In genomic region chr3:184656991-184657669, GRCh38 we compare ENCODE assay signal across 9 cellular contexts. TPM values are rescaled to one million over a fixed set of nuclear protein-coding genes. Genes with fewer than 3 reads are reported as not detected.
A peak's percentile ranks its signal among the peaks of the same experiment; 100 is the strongest.
DNase-seq lines count a peak whose midpoint lies in the region; ATAC-seq and TF ChIP-seq lines count a peak whose summit lies in the region.
"Had no signal": no experiment of that assay in that cellular context is flagged by ENCODE, and none has a peak within 500 bp of the region (broad histone marks: within the 10 kb centered on the region; RNA-seq: fewer than 3 reads in every experiment).

No MANE protein-coding gene starts in this region.

- H3K9me3 ChIP-seq in skeletal muscle tissue (ENCODE audit: control insufficient read depth in 3 of 3, low read length in 3 of 3): no peaks in the 10 kb centered on the region

- no peaks in the 10 kb centered on the region for H3K27me3 ChIP-seq in skeletal muscle tissue (ENCODE audit: control insufficient read depth in 3 of 3, insufficient read depth in 3 of 3, low read length in 3 of 3)

- H3K9me3 Mint-ChIP-seq in activated T-cell treated with anti-CD3 and anti-CD28 coated beads, Interleukin-2, amount 50 U/mL, for 24 hours: no peaks in the 10 kb centered on the region
- H3K9me3 Mint-ChIP-seq in activated B cell treated with CpG ODN at 0.5 μM for 24 hours: peaks cover 2% of the 10 kb centered on the region
- H3K9me3 Mint-ChIP-seq: natural killer cell treated with Interleukin-12 subunit alpha and Interleukin-12 subunit beta and Interleukin-15 and Interleukin-18, amount 100 ng/mL, for 72 hours had no signal

- H3K4me3 ChIP-seq in skeletal muscle tissue (ENCODE audit: low read length in 3 of 3): no peak overlapping the region

- peak; percentile 76 for ATAC-seq in HG03045 (IDR thresholded peaks at IDR 0.05; ENCODE audit: unreplicated experiment)
- peak; percentile 64 for ATAC-seq in activated B cell treated with CpG ODN at 0.5 μM for 24 hours (ENCODE audit: low read depth)

- H3K36me3 ChIP-seq in skeletal muscle tissue (ENCODE audit: control insufficient read depth in 3 of 3, insufficient read depth in 3 of 3, low read length in 3 of 3): no peaks in the 10 kb centered on the region

- TF ChIP-seq CTCF in activated B cell treated with CpG ODN at 0.5 μM for 24 hours (IDR thresholded peaks at IDR 0.05): no peak

- H3K36me3 Mint-ChIP-seq in activated T-cell treated with anti-CD3 and anti-CD28 coated beads, Interleukin-2, amount 50 U/mL, for 24 hours (ENCODE audit: low read depth): no peaks in the 10 kb centered on the region
- no peaks in the 10 kb centered on the region for H3K36me3 Mint-ChIP-seq in activated B cell treated with CpG ODN at 0.5 μM for 24 hours (ENCODE audit: low read depth)
- H3K36me3 Mint-ChIP-seq: natural killer cell treated with Interleukin-12 subunit alpha and Interleukin-12 subunit beta and Interleukin-15 and Interleukin-18, amount 100 ng/mL, for 72 hours had no signal

- intact Hi-C loops in activated B cell treated with CpG ODN at 0.5 μM for 24 hours (cut with micrococcal nuclease): no loop called here

- H3K4me1 ChIP-seq in skeletal muscle tissue (ENCODE audit: control insufficient read depth in 3 of 3, insufficient read depth in 3 of 3, low read length in 3 of 3): peaks cover 10 to 22% (median 16%) of the 10 kb centered on the region in 3 donors

- H3K4me3 Mint-ChIP-seq in activated T-cell treated with anti-CD3 and anti-CD28 coated beads, Interleukin-2, amount 50 U/mL, for 24 hours: no peak overlapping the region
- no peak overlapping the region for H3K4me3 Mint-ChIP-seq in activated B cell treated with CpG ODN at 0.5 μM for 24 hours
- H3K4me3 Mint-ChIP-seq: natural killer cell treated with Interleukin-12 subunit alpha and Interleukin-12 subunit beta and Interleukin-15 and Interleukin-18, amount 100 ng/mL, for 72 hours had no signal

- peak overlapping the region; percentile 69 for H3K27ac ChIP-seq in skeletal muscle tissue (ENCODE audit: low read depth, low read length)

- H3K27me3 Mint-ChIP-seq in activated T-cell treated with anti-CD3 and anti-CD28 coated beads, Interleukin-2, amount 50 U/mL, for 24 hours: no peaks in the 10 kb centered on the region
- no peaks in the 10 kb centered on the region for H3K27me3 Mint-ChIP-seq in activated B cell treated with CpG ODN at 0.5 μM for 24 hours

- CTCF ChIA-PET in activated B cell treated with CpG ODN at 0.5 μM for 24 hours (lab: Charles Lee): no interaction called here

- H3K27ac Mint-ChIP-seq in activated T-cell treated with anti-CD3 and anti-CD28 coated beads, Interleukin-2, amount 50 U/mL, for 24 hours: peak overlapping the region; percentile 35
- no peak overlapping the region for H3K27ac Mint-ChIP-seq in activated B cell treated with CpG ODN at 0.5 μM for 24 hours
- H3K27ac Mint-ChIP-seq: natural killer cell treated with Interleukin-12 subunit alpha and Interleukin-12 subunit beta and Interleukin-15 and Interleukin-18, amount 100 ng/mL, for 72 hours had no signal

- H3K4me1 Mint-ChIP-seq in activated T-cell treated with anti-CD3 and anti-CD28 coated beads, Interleukin-2, amount 50 U/mL, for 24 hours (ENCODE audit: low read depth): peaks cover 13% of the 10 kb centered on the region
- H3K4me1 Mint-ChIP-seq in activated B cell treated with CpG ODN at 0.5 μM for 24 hours: peaks cover 7% of the 10 kb centered on the region

- no peak overlapping the region for H3K9ac ChIP-seq in skeletal muscle tissue (ENCODE audit: low read depth in 1 of 3, low read length in 3 of 3)

- POLR2A ChIA-PET in activated B cell treated with CpG ODN at 0.5 μM for 24 hours (lab: Charles Lee): no interaction called here

- peak; percentile 35 for DNase-seq in activated T-cell treated with anti-CD3 and anti-CD28 coated beads, Interleukin-2, amount 50 U/mL, for 24 hours
- no peak for DNase-seq in activated T-cell treated with anti-CD3 and anti-CD28 coated beads, Interleukin-2, amount 50 U/mL, for 1 hour
- DNase-seq in activated B cell treated with CpG ODN at 0.5 μM for 24 hours: no peak
- DNase-seq in NCI-H128 (lab: John Stamatoyannopoulos, UW; ENCODE audit: unreplicated experiment): no peak
- no peak for DNase-seq in OCI-M2 (lab: John Stamatoyannopoulos, UW; ENCODE audit: unreplicated experiment)
- no peak for DNase-seq in activated CD8-positive, alpha-beta memory T cell treated with anti-CD3 and anti-CD28 coated beads for 24 hours

RNA-seq across cellular contexts. Expression of gene MAGEF1, which starts 54.7 kb away (rescaled TPM):
- total RNA-seq in activated B cell treated with CpG ODN at 0.5 μM for 24 hours (18.5 and 18.7 TPM in 2 replicates), skeletal muscle tissue (36.0 TPM)
